16 cellular contexts compared by ENCODE assay signal in the genomic region with DNA sequence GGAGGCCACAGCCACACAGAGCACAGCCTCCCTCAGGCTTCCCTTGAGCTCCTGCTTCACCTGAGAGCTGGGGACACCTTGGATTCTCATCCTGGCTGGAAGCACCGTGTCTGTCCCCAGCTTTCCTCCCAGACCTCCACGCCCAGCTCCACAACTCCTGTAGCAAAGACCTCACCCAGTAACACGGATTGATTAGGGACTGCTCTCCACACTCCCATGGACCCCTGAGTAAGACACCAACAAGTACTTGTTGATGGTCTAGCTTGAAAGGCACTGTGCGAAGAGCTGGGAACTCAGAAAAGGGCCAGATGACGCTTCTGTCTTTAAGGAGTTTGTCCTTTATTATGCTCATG.
DNase-seq lines count a peak whose midpoint lies in the region; ATAC-seq and TF ChIP-seq lines count a peak whose summit lies in the region.
"Had no signal": no experiment of that assay in that cellular context is flagged by ENCODE, and none has a peak within 500 bp of the region (broad histone marks: within the 10 kb centered on the region; RNA-seq: fewer than 3 reads in every experiment).

No MANE protein-coding gene starts in this region.

- H3K9me3 ChIP-seq in vagina: no peaks in the 10 kb centered on the region
- H3K9me3 ChIP-seq: BE2C had no signal

- no peak for TF ChIP-seq POLR2A in vagina (IDR thresholded peaks at IDR 0.05)

- TF ChIP-seq CTCF in RWPE1 (conservative IDR thresholded peaks at IDR 0.05; ENCODE audit: low read depth) (no peak), vagina (IDR thresholded peaks at IDR 0.05) (no peak)

- ATAC-seq in GM19035 (IDR thresholded peaks at IDR 0.05; ENCODE audit: unreplicated experiment) (no peak), HG03521 (IDR thresholded peaks at IDR 0.05; ENCODE audit: unreplicated experiment) (no peak)
- ATAC-seq: A549, GM23338 had no signal

- CTCF ChIA-PET in RWPE1 (lab: Yijun Ruan, JAX): interaction anchor here (0.5 kb wide), 1 partner anchor 92 kb away, joined by 4 read pairs; no protein-coding TSS in a partner anchor

- intact Hi-C loops in vagina (cut with DNase I): no loop called here

- H3K27ac ChIP-seq in RWPE1 (peak overlapping the region; percentile 15; the same call in 1 of the 2 replicates), vagina (no peak overlapping the region)
- H3K27ac ChIP-seq: A549, C4-2B, HL-60 had no signal

- H3K27me3 ChIP-seq in H7 (ENCODE audit: control insufficient read depth, insufficient read depth, low read length): no peaks in the 10 kb centered on the region
- H3K27me3 ChIP-seq in vagina: no peaks in the 10 kb centered on the region
- H3K27me3 ChIP-seq: BE2C had no signal

- H3K4me1 ChIP-seq in vagina: peaks cover 34% of the 10 kb centered on the region
- H3K4me1 ChIP-seq: A549, BE2C had no signal

- no peaks in the 10 kb centered on the region for H3K36me3 ChIP-seq in H7 (replicated peaks; ENCODE audit: control insufficient read depth, insufficient read depth, low read length)
- H3K36me3 ChIP-seq in vagina: no peaks in the 10 kb centered on the region
- H3K36me3 ChIP-seq: BE2C had no signal

- peak; percentile 26 for DNase-seq in H7
- no peak for DNase-seq in RWPE1 (ENCODE audit: low spot score)
- DNase-seq in islet precursor cell: peak; percentile 43
- DNase-seq in vagina (ENCODE audit: extremely low spot score in 2 of 2): peak; percentile 58 to 84
- DNase-seq: BE2C; CD4-positive, alpha-beta memory T cell; DND-41; GDM1; H9; HFFc6 had no signal

- H3K4me3 ChIP-seq in H7 (ENCODE audit: insufficient read depth, low read depth, low read length): no peak overlapping the region
- H3K4me3 ChIP-seq in vagina: no peak overlapping the region
- H3K4me3 ChIP-seq: A549, GM23338 had no signal

- POLR2A ChIA-PET in RWPE1 (lab: Yijun Ruan, JAX; ENCODE audit: low non-redundant PET): no interaction called here
